8 cellular contexts compared by ENCODE assay signal in the genomic region with DNA sequence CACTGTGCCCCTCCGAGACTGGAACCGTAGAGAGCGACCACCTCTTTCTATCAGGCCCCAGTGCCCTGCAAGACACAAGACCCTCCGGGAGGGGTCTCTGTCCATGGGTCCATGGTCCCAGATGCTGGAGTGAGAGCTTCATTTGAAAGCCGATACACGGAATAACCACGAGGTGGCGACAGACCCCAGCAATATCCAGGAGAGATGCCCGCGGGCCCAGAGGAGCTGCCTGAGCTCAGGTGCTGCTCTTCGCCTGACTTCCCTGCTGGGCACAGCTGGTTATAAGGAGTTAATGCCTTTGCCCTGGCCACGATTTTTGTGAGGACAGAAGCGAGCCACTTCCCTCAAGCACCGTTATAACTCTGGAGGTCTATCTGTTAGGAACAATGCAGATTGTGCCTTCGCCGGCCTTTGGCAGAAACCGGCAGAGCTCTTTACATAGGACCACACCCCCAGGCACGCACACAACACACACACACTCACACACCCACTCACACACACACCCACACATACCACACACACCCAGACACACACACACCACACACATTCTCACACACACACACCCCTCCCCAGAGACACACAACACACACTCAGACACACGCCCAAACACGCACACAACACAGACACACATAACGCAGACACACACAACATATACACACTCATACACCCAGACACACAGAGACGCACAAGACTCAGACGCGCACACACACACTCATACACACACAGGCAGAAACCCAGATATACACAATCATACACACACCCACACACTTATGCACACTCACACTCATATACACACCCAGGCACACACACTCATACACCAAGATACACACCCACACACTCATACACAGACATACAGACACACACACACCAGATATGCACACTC.
DNase-seq lines count a peak whose midpoint lies in the region; ATAC-seq lines count a peak whose summit lies in the region.

No MANE protein-coding gene starts in this region.

- peak; percentile 66 for ATAC-seq in T-helper 17 cell
- no peak for ATAC-seq in HG02973 (IDR thresholded peaks at IDR 0.05; ENCODE audit: unreplicated experiment)

- no peak overlapping the region for H3K4me3 Mint-ChIP-seq in T-helper 17 cell

- no peaks in the 10 kb centered on the region for H3K36me3 Mint-ChIP-seq in T-helper 17 cell (ENCODE audit: low read depth)

- H3K27me3 Mint-ChIP-seq in T-helper 17 cell: peaks cover 8% of the 10 kb centered on the region

- H3K4me1 Mint-ChIP-seq in T-helper 17 cell: peaks cover 4% of the 10 kb centered on the region

- DNase-seq in DMS53 treated with DMSO at 0.1 percent for 48 hours (lab: John Stamatoyannopoulos, UW; ENCODE audit: unreplicated experiment) (peak; percentile 61), HCEC 1CT (peak; percentile 49), NCI-H1694 (lab: John Stamatoyannopoulos, UW) (peak; percentile 75), T-helper 17 cell (peak; percentile 19 to 50 (median 22)), amniotic stem cell (lab: John Stamatoyannopoulos, UW) (peak; percentile 48), hepatic stellate cell (ENCODE audit: low spot score) (peak; percentile 81)
- peak; percentile 41 to 57 (median 51) for DNase-seq in stimulated activated CD4-positive, alpha-beta T cell treated with anti-CD3 and anti-CD28 coated beads, Interleukin-12 subunit alpha, Interleukin-12 subunit beta, amount 100 ng/mL, for 48 hours (ENCODE audit: low read depth in 2 of 3, low spot score in 1 of 3)

- no peaks in the 10 kb centered on the region for H3K9me3 ChIP-seq in T-helper 17 cell (ENCODE audit: control insufficient read depth, low read length, poor library complexity, severe bottlenecking)

- H3K27ac Mint-ChIP-seq in T-helper 17 cell: no peak overlapping the region

Comparison
In these comparisons a context has a peak if more than half of its experiments do, and no peak if none do; other contexts are left out.
1. DNase-seq: peak in every context shown above with its lines; median percentile 81 in hepatic stellate cell; 75 in NCI-H1694; 61 in DMS53 treated with DMSO at 0.1 percent for 48 hours; 51 in stimulated activated CD4-positive, alpha-beta T cell treated with anti-CD3 and anti-CD28 coated beads, Interleukin-12 subunit alpha, Interleukin-12 subunit beta, amount 100 ng/mL, for 48 hours; 49 in HCEC 1CT; 48 in amniotic stem cell; 22 in T-helper 17 cell.